In genomic region chr19:16611121-16611520, GRCh38 we compare ENCODE assay signal across 14 cellular contexts. TPM values are rescaled to one million over a fixed set of nuclear protein-coding genes. Genes with fewer than 3 reads are reported as not detected.
DNase-seq lines count a peak whose midpoint lies in the region; ATAC-seq, FAIRE-seq and TF ChIP-seq lines count a peak whose summit lies in the region.
"Had no signal": no experiment of that assay in that cellular context is flagged by ENCODE, and none has a peak within 500 bp of the region (broad histone marks: within the 10 kb centered on the region; RNA-seq: fewer than 3 reads in every experiment).

No MANE protein-coding gene starts in this region.

- 94 to 100% methylated on average over 3 to 4 of the region's 6 CpGs for WGBS in gastroesophageal sphincter (ENCODE audit: low coverage in 1 of 2), 2 donors

- H3K9me3 Mint-ChIP-seq in stimulated activated naive CD8-positive, alpha-beta T cell treated with anti-CD3 and anti-CD28 coated beads, Interleukin-15, Interleukin-2, amounts not matched to agents 100 ng/mL and 50 ng/mL, for 24 hours, result no peaks in the 10 kb centered on the region
- H3K9me3 Mint-ChIP-seq in stimulated activated naive CD8-positive, alpha-beta T cell treated with anti-CD3 and anti-CD28 coated beads, Interleukin-15, amount 100 ng/mL, for 72 hours, result no peaks in the 10 kb centered on the region
- H3K9me3 Mint-ChIP-seq in activated CD8-positive, alpha-beta T cell treated with anti-CD3 and anti-CD28 coated beads for 36 hours, result no peaks in the 10 kb centered on the region
- H3K9me3 Mint-ChIP-seq in memory B cell (no peaks in the 10 kb centered on the region), type B pancreatic cell (no peaks in the 10 kb centered on the region)

- TF ChIP-seq CTCF in activated CD8-positive, alpha-beta T cell treated with anti-CD3 and anti-CD28 coated beads for 36 hours (IDR thresholded peaks at IDR 0.05), result no peak
- TF ChIP-seq CTCF in type B pancreatic cell (conservative IDR thresholded peaks at IDR 0.05), result no peak
- TF ChIP-seq CTCF in gastroesophageal sphincter (IDR thresholded peaks at IDR 0.05), result no peak

- H3K27me3 Mint-ChIP-seq in stimulated activated naive CD8-positive, alpha-beta T cell treated with anti-CD3 and anti-CD28 coated beads, Interleukin-15, Interleukin-2, amounts not matched to agents 100 ng/mL and 50 ng/mL, for 24 hours, result no peaks in the 10 kb centered on the region
- H3K27me3 Mint-ChIP-seq in stimulated activated naive CD8-positive, alpha-beta T cell treated with anti-CD3 and anti-CD28 coated beads, Interleukin-15, amount 100 ng/mL, for 72 hours, result no peaks in the 10 kb centered on the region
- H3K27me3 Mint-ChIP-seq in activated CD8-positive, alpha-beta T cell treated with anti-CD3 and anti-CD28 coated beads for 36 hours, result no peaks in the 10 kb centered on the region
- H3K27me3 Mint-ChIP-seq in memory B cell (no peaks in the 10 kb centered on the region), type B pancreatic cell (no peaks in the 10 kb centered on the region)
- H3K27me3 Mint-ChIP-seq: activated CD4-positive, alpha-beta T cell treated with anti-CD3 and anti-CD28 coated beads for 36 hours had no signal

- no peak for TF ChIP-seq POLR2A in gastroesophageal sphincter (IDR thresholded peaks at IDR 0.05)

- H3K36me3 Mint-ChIP-seq in stimulated activated naive CD8-positive, alpha-beta T cell treated with anti-CD3 and anti-CD28 coated beads, Interleukin-15, Interleukin-2, amounts not matched to agents 100 ng/mL and 50 ng/mL, for 24 hours (ENCODE audit: low read depth), result no peaks in the 10 kb centered on the region
- no peaks in the 10 kb centered on the region for H3K36me3 Mint-ChIP-seq in activated CD8-positive, alpha-beta T cell treated with anti-CD3 and anti-CD28 coated beads for 36 hours (ENCODE audit: low read depth)
- H3K36me3 Mint-ChIP-seq in memory B cell (no peaks in the 10 kb centered on the region), type B pancreatic cell (no peaks in the 10 kb centered on the region)

- intact Hi-C loops in activated CD8-positive, alpha-beta T cell treated with anti-CD3 and anti-CD28 coated beads for 36 hours (cut with micrococcal nuclease), result no loop called here

- H3K27me3 ChIP-seq in gastroesophageal sphincter, result no peaks in the 10 kb centered on the region

- H3K4me3 ChIP-seq in gastroesophageal sphincter, result no peak overlapping the region
- H3K4me3 ChIP-seq: SK-N-MC had no signal

- H3K27ac ChIP-seq in gastroesophageal sphincter, result no peak overlapping the region
- H3K27ac ChIP-seq: SK-N-MC had no signal

- H3K27ac Mint-ChIP-seq in stimulated activated naive CD8-positive, alpha-beta T cell treated with anti-CD3 and anti-CD28 coated beads, Interleukin-15, Interleukin-2, amounts not matched to agents 100 ng/mL and 50 ng/mL, for 24 hours, result peak overlapping the region; percentile 13
- no peak overlapping the region for H3K27ac Mint-ChIP-seq in stimulated activated naive CD8-positive, alpha-beta T cell treated with anti-CD3 and anti-CD28 coated beads, Interleukin-15, amount 100 ng/mL, for 72 hours
- H3K27ac Mint-ChIP-seq in activated CD8-positive, alpha-beta T cell treated with anti-CD3 and anti-CD28 coated beads for 36 hours, result peak overlapping the region; percentile 6
- H3K27ac Mint-ChIP-seq in memory B cell, result peak overlapping the region; percentile 68
- H3K27ac Mint-ChIP-seq in type B pancreatic cell, result no peak overlapping the region

- POLR2A ChIA-PET in activated CD8-positive, alpha-beta T cell treated with anti-CD3 and anti-CD28 coated beads for 36 hours (lab: Charles Lee), result interaction anchor here (1.5 kb wide), 1 partner anchor 14 kb away, joined by 5 read pairs; no protein-coding TSS in a partner anchor

- no peak for ATAC-seq in stimulated activated naive CD8-positive, alpha-beta T cell treated with anti-CD3 and anti-CD28 coated beads, Interleukin-15, amount 100 ng/mL, for 72 hours
- ATAC-seq in activated CD8-positive, alpha-beta T cell treated with anti-CD3 and anti-CD28 coated beads for 36 hours, result no peak
- no peak for ATAC-seq in memory B cell (ENCODE audit: low read depth)
- ATAC-seq in gastroesophageal sphincter, result no peak
- ATAC-seq: activated CD4-positive, alpha-beta T cell treated with anti-CD3 and anti-CD28 coated beads for 36 hours had no signal

- no peak for DNase-seq in stimulated activated naive CD8-positive, alpha-beta T cell treated with anti-CD3 and anti-CD28 coated beads, Interleukin-15, amount 100 ng/mL, for 72 hours
- DNase-seq in activated CD8-positive, alpha-beta T cell treated with anti-CD3 and anti-CD28 coated beads for 36 hours, result no peak
- DNase-seq in memory B cell (ENCODE audit: low spot score in 2 of 2) (no peak), type B pancreatic cell (ENCODE audit: extremely low spot score, unreplicated experiment) (no peak), frontal cortex (ENCODE audit: low spot score in 2 of 2) (no peak)
- DNase-seq: activated CD4-positive, alpha-beta T cell treated with anti-CD3 and anti-CD28 coated beads for 36 hours; activated naive CD4-positive, alpha-beta T cell treated with anti-CD3 and anti-CD28 coated beads, Interleukin-2, amount 50 U/mL, for 16 hours; GF-D8; NCI-H1694; OCI-M1 had no signal

- H3K36me3 ChIP-seq in gastroesophageal sphincter, result no peaks in the 10 kb centered on the region

- TF ChIP-seq EP300 in gastroesophageal sphincter (IDR thresholded peaks at IDR 0.05), result no peak

- CTCF ChIA-PET in activated CD8-positive, alpha-beta T cell treated with anti-CD3 and anti-CD28 coated beads for 36 hours (lab: Charles Lee), result no interaction called here

- peaks cover 0 to 57% (median 10%) of the 10 kb centered on the region in 3 donors for H3K4me1 ChIP-seq in gastroesophageal sphincter

- no peak for FAIRE-seq in frontal cortex (lab: Jason Lieb, UNC)
- FAIRE-seq: GM12891 had no signal

- peaks cover 67% of the 10 kb centered on the region for H3K4me1 Mint-ChIP-seq in stimulated activated naive CD8-positive, alpha-beta T cell treated with anti-CD3 and anti-CD28 coated beads, Interleukin-15, Interleukin-2, amounts not matched to agents 100 ng/mL and 50 ng/mL, for 24 hours (ENCODE audit: low read depth)
- H3K4me1 Mint-ChIP-seq in stimulated activated naive CD8-positive, alpha-beta T cell treated with anti-CD3 and anti-CD28 coated beads, Interleukin-15, amount 100 ng/mL, for 72 hours, result peaks cover 60% of the 10 kb centered on the region
- H3K4me1 Mint-ChIP-seq in activated CD8-positive, alpha-beta T cell treated with anti-CD3 and anti-CD28 coated beads for 36 hours (ENCODE audit: low read depth), result peaks cover 45% of the 10 kb centered on the region
- peaks cover 35% of the 10 kb centered on the region for H3K4me1 Mint-ChIP-seq in memory B cell
- H3K4me1 Mint-ChIP-seq in type B pancreatic cell (ENCODE audit: unreplicated experiment), result peaks cover 22% of the 10 kb centered on the region

- no peaks in the 10 kb centered on the region for H3K9me3 ChIP-seq in gastroesophageal sphincter

- no peak overlapping the region for H3K4me3 Mint-ChIP-seq in stimulated activated naive CD8-positive, alpha-beta T cell treated with anti-CD3 and anti-CD28 coated beads, Interleukin-15, Interleukin-2, amounts not matched to agents 100 ng/mL and 50 ng/mL, for 24 hours
- no peak overlapping the region for H3K4me3 Mint-ChIP-seq in stimulated activated naive CD8-positive, alpha-beta T cell treated with anti-CD3 and anti-CD28 coated beads, Interleukin-15, amount 100 ng/mL, for 72 hours
- no peak overlapping the region for H3K4me3 Mint-ChIP-seq in activated CD8-positive, alpha-beta T cell treated with anti-CD3 and anti-CD28 coated beads for 36 hours
- H3K4me3 Mint-ChIP-seq in memory B cell (no peak overlapping the region), type B pancreatic cell (no peak overlapping the region)
- H3K4me3 Mint-ChIP-seq: activated CD4-positive, alpha-beta T cell treated with anti-CD3 and anti-CD28 coated beads for 36 hours had no signal

RNA-seq across cellular contexts. Expression of gene MED26, which starts 16.9 kb away (rescaled TPM):
- 10 to 100 TPM; 14.2 to 19.3 TPM for total RNA-seq in activated CD8-positive, alpha-beta T cell treated with anti-CD3 and anti-CD28 coated beads for 36 hours
- total RNA-seq in type B pancreatic cell (ENCODE audit: low replicate concordance), result 12.5 and 12.8 TPM in 2 replicates
- 10 to 100 TPM in 1 of 4 donors, 1 to 10 TPM in 3; 5.8 to 10.5 (median 8.3) TPM for total RNA-seq in gastroesophageal sphincter
- total RNA-seq in frontal cortex, result 3.7 TPM

RNA-seq across cellular contexts. Expression of gene SLC35E1, which starts 38.9 kb away (rescaled TPM):
- 10 to 100 TPM; 60.1 to 62.4 TPM for total RNA-seq in activated CD8-positive, alpha-beta T cell treated with anti-CD3 and anti-CD28 coated beads for 36 hours
- 44.5 and 52.7 TPM in 2 replicates for total RNA-seq in type B pancreatic cell (ENCODE audit: low replicate concordance)
- 10 to 100 TPM; 24.9 to 35.5 (median 29.7) TPM for total RNA-seq in gastroesophageal sphincter
- total RNA-seq in frontal cortex, result 22.8 TPM

RNA-seq across cellular contexts. Expression of gene SMIM7, which starts 48.8 kb away (rescaled TPM):
- total RNA-seq in activated CD8-positive, alpha-beta T cell treated with anti-CD3 and anti-CD28 coated beads for 36 hours, result 10 to 100 TPM; 48.0 to 55.0 TPM
- total RNA-seq in type B pancreatic cell (ENCODE audit: low replicate concordance), result 63.6 and 72.1 TPM in 2 replicates
- total RNA-seq in gastroesophageal sphincter, result 100 to 1,000 TPM in 1 of 4 donors, 10 to 100 TPM in 3; 73.4 to 112 (median 86.0) TPM
- total RNA-seq in frontal cortex, result 41.6 TPM

RNA-seq across cellular contexts. Expression of gene TMEM38A, which starts 49.8 kb away (rescaled TPM):
- total RNA-seq in activated CD8-positive, alpha-beta T cell treated with anti-CD3 and anti-CD28 coated beads for 36 hours, result 1 to 10 TPM; 1.2 to 1.8 TPM
- 7.6 and 8.0 TPM in 2 replicates for total RNA-seq in type B pancreatic cell (ENCODE audit: low replicate concordance)
- 10 to 100 TPM in 1 of 4 donors, 1 to 10 TPM in 3; 7.1 to 18.8 (median 8.8) TPM for total RNA-seq in gastroesophageal sphincter
- 8.6 TPM for total RNA-seq in frontal cortex

Comparison
In these comparisons a context has a peak if more than half of its experiments do, and no peak if none do; other contexts are left out.
1. H3K27ac Mint-ChIP-seq: peak in stimulated activated naive CD8-positive, alpha-beta T cell treated with anti-CD3 and anti-CD28 coated beads, Interleukin-15, Interleukin-2, amounts not matched to agents 100 ng/mL and 50 ng/mL, for 24 hours (single experiment), activated CD8-positive, alpha-beta T cell treated with anti-CD3 and anti-CD28 coated beads for 36 hours (single experiment) and memory B cell (single experiment); none in stimulated activated naive CD8-positive, alpha-beta T cell treated with anti-CD3 and anti-CD28 coated beads, Interleukin-15, amount 100 ng/mL, for 72 hours (0 of 2) and type B pancreatic cell (single experiment).